In genomic region chr1:79079770-79080169, GRCh38 we compare ENCODE assay signal across 10 cellular contexts.
DNase-seq lines count a peak whose midpoint lies in the region; ATAC-seq and TF ChIP-seq lines count a peak whose summit lies in the region.
"Had no signal": no experiment of that assay in that cellular context is flagged by ENCODE, and none has a peak within 500 bp of the region (broad histone marks: within the 10 kb centered on the region; RNA-seq: fewer than 3 reads in every experiment).

No MANE protein-coding gene starts in this region.

- peak; percentile 60 for DNase-seq in DMS 273 (lab: John Stamatoyannopoulos, UW; ENCODE audit: unreplicated experiment)
- peak; percentile 76 for DNase-seq in MG63
- peak; percentile 69 for DNase-seq in endodermal cell
- DNase-seq in mesenchymal stem cell: peak; percentile 83
- DNase-seq in activated CD4-positive, alpha-beta T cell treated with anti-CD3 and anti-CD28 coated beads for 48 hours: no peak
- no peak for DNase-seq in stimulated activated CD4-positive, alpha-beta T cell treated with anti-CD3 and anti-CD28 coated beads, Interleukin-4, amount 100 ng/mL, for 24 hours
- no peak for DNase-seq in activated gamma-delta T cell (lab: John Stamatoyannopoulos, UW)
- DNase-seq: pancreas had no signal

- no peaks in the 10 kb centered on the region for H3K27me3 Mint-ChIP-seq in endodermal cell (ENCODE audit: insufficient read depth)
- H3K27me3 Mint-ChIP-seq: type B pancreatic cell had no signal

- no peak overlapping the region for H2BK5ac ChIP-seq in mesenchymal stem cell (ENCODE audit: low read depth, low read length, poor library complexity, severe bottlenecking)

- no peak overlapping the region for H3K14ac ChIP-seq in mesenchymal stem cell (ENCODE audit: low read length in 2 of 2)

- no peak overlapping the region for H3K4me2 ChIP-seq in mesenchymal stem cell (ENCODE audit: low read length, poor library complexity, severe bottlenecking)

- no peak overlapping the region for H2BK120ac ChIP-seq in mesenchymal stem cell (ENCODE audit: low read depth, low read length)

- H2AK5ac ChIP-seq in mesenchymal stem cell (ENCODE audit: low read length, severe bottlenecking): no peak overlapping the region

- H3K4ac ChIP-seq in mesenchymal stem cell (ENCODE audit: low read depth in 1 of 2, low read length in 2 of 2): no peak overlapping the region

- H3K79me1 ChIP-seq in mesenchymal stem cell (replicated peaks; ENCODE audit: low read length, poor library complexity, severe bottlenecking): no peaks in the 10 kb centered on the region

- no peak overlapping the region for H2AFZ ChIP-seq in mesenchymal stem cell (ENCODE audit: low read depth, low read length)

- no peak overlapping the region for H3K23ac ChIP-seq in mesenchymal stem cell (ENCODE audit: low read length in 2 of 2)

- H2BK12ac ChIP-seq in mesenchymal stem cell (ENCODE audit: low read length in 2 of 2): no peak overlapping the region

- H3K9me3 ChIP-seq in MG63 (no peaks in the 10 kb centered on the region), endodermal cell (ENCODE audit: control insufficient read depth, low read length) (no peaks in the 10 kb centered on the region), mesenchymal stem cell (ENCODE audit: control insufficient read depth, low read length) (no peaks in the 10 kb centered on the region)
- H3K9me3 ChIP-seq: pancreas had no signal

- peaks cover 2% of the 10 kb centered on the region for H3K4me1 Mint-ChIP-seq in endodermal cell

- no peaks in the 10 kb centered on the region for H3K4me1 ChIP-seq in endodermal cell (ENCODE audit: control insufficient read depth, insufficient read depth, low read length)
- H3K4me1 ChIP-seq in mesenchymal stem cell (ENCODE audit: control insufficient read depth, insufficient read depth, low read depth, low read length): no peaks in the 10 kb centered on the region
- H3K4me1 ChIP-seq: pancreas had no signal

- no peaks in the 10 kb centered on the region for H3K36me3 ChIP-seq in MG63
- no peaks in the 10 kb centered on the region for H3K36me3 ChIP-seq in endodermal cell (ENCODE audit: control insufficient read depth, insufficient read depth, low read length)
- H3K36me3 ChIP-seq in mesenchymal stem cell (ENCODE audit: control insufficient read depth in 1 of 2, insufficient read depth in 2 of 2, low read depth in 1 of 2, low read length in 2 of 2): no peaks in the 10 kb centered on the region
- H3K36me3 ChIP-seq: pancreas had no signal

- H4K91ac ChIP-seq in mesenchymal stem cell (ENCODE audit: low read length): no peak overlapping the region

- no peak overlapping the region for H2BK15ac ChIP-seq in mesenchymal stem cell (ENCODE audit: low read depth, poor library complexity, severe bottlenecking)

- H3K9ac ChIP-seq in endodermal cell (ENCODE audit: extremely low read depth, low read length, poor library complexity, severe bottlenecking) (no peak overlapping the region), mesenchymal stem cell (ENCODE audit: low read length) (peak overlapping the region; percentile 34)

- H3K27me3 ChIP-seq in MG63 (no peaks in the 10 kb centered on the region), endodermal cell (ENCODE audit: control insufficient read depth, insufficient read depth, low read length, poor library complexity, severe bottlenecking) (no peaks in the 10 kb centered on the region), mesenchymal stem cell (ENCODE audit: control insufficient read depth in 1 of 2, insufficient read depth in 1 of 2, low read length in 2 of 2) (no peaks in the 10 kb centered on the region)
- H3K27me3 ChIP-seq: pancreas had no signal

- no peak overlapping the region for H3K4me3 Mint-ChIP-seq in endodermal cell
- H3K4me3 Mint-ChIP-seq: type B pancreatic cell had no signal

- H3K9me3 Mint-ChIP-seq in endodermal cell: no peaks in the 10 kb centered on the region
- H3K9me3 Mint-ChIP-seq: type B pancreatic cell had no signal

- no peak overlapping the region for H3K18ac ChIP-seq in mesenchymal stem cell (ENCODE audit: low read depth in 1 of 2, low read length in 2 of 2)

- no peak overlapping the region for H3K4me3 ChIP-seq in MG63
- no peak overlapping the region for H3K4me3 ChIP-seq in endodermal cell (ENCODE audit: low read length)
- no peak overlapping the region for H3K4me3 ChIP-seq in mesenchymal stem cell (ENCODE audit: insufficient read depth in 1 of 2, low read depth in 1 of 2, low read length in 2 of 2)
- H3K4me3 ChIP-seq: pancreas had no signal

- ATAC-seq in HG03565 (IDR thresholded peaks at IDR 0.05; ENCODE audit: unreplicated experiment): no peak

- no peaks in the 10 kb centered on the region for H3K36me3 Mint-ChIP-seq in endodermal cell (ENCODE audit: low read depth)
- H3K36me3 Mint-ChIP-seq: type B pancreatic cell had no signal

- no peak overlapping the region for H4K8ac ChIP-seq in mesenchymal stem cell (ENCODE audit: low read length)

- no peak for TF ChIP-seq CTCF in endodermal cell (conservative IDR thresholded peaks at IDR 0.05)

- no peak overlapping the region for H3K27ac Mint-ChIP-seq in endodermal cell
- H3K27ac Mint-ChIP-seq: type B pancreatic cell had no signal

- H3K27ac ChIP-seq in endodermal cell (ENCODE audit: low read depth, low read length) (no peak overlapping the region), mesenchymal stem cell (ENCODE audit: low read length, poor library complexity, severe bottlenecking) (peak overlapping the region; percentile 78)
- H3K27ac ChIP-seq: pancreas had no signal

Comparison
In these comparisons a context has a peak if more than half of its experiments do, and no peak if none do; other contexts are left out.
1. DNase-seq: peak in DMS 273 (single experiment), MG63 (single experiment), endodermal cell (single experiment) and mesenchymal stem cell (single experiment); none in activated CD4-positive, alpha-beta T cell treated with anti-CD3 and anti-CD28 coated beads for 48 hours (single experiment), stimulated activated CD4-positive, alpha-beta T cell treated with anti-CD3 and anti-CD28 coated beads, Interleukin-4, amount 100 ng/mL, for 24 hours (single experiment) and activated gamma-delta T cell (single experiment).